In genomic region chr14:65320661-65321308, GRCh38 we compare ENCODE assay signal across 12 cellular contexts.
A peak's percentile ranks its signal among the peaks of the same experiment; 100 is the strongest.
DNase-seq lines count a peak whose midpoint lies in the region; ATAC-seq and TF ChIP-seq lines count a peak whose summit lies in the region.
"Had no signal": no experiment of that assay in that cellular context is flagged by ENCODE, and none has a peak within 500 bp of the region (broad histone marks: within the 10 kb centered on the region; RNA-seq: fewer than 3 reads in every experiment).

No MANE protein-coding gene starts in this region.

- CTCF ChIA-PET in activated CD8-positive, alpha-beta T cell treated with anti-CD3 and anti-CD28 coated beads, Interleukin-2, amount 10 ng/mL, durations not matched to agents 7 days and 5 days (lab: Charles Lee) = interaction anchor here (0.9 to 4.9 kb wide), 13 partner anchors 11 to 98 kb away, joined by 3 to 40 read pairs (median 4); no protein-coding TSS in a partner anchor

- peaks cover 0 to 5% (median 0%) of the 10 kb centered on the region in 3 donors for H3K9me3 ChIP-seq in gastroesophageal sphincter
- H3K9me3 ChIP-seq: mucosa of descending colon, thoracic aorta had no signal

- H3K36me3 ChIP-seq in gastroesophageal sphincter = no peaks in the 10 kb centered on the region
- H3K36me3 ChIP-seq: thoracic aorta had no signal

- no peak overlapping the region for H3K27ac ChIP-seq in gastroesophageal sphincter
- H3K27ac ChIP-seq: thoracic aorta had no signal

- no peaks in the 10 kb centered on the region for H3K36me3 Mint-ChIP-seq in natural killer cell treated with Interleukin-12 subunit alpha and Interleukin-12 subunit beta and Interleukin-15 and Interleukin-18, amount 100 ng/mL, for 72 hours
- no peaks in the 10 kb centered on the region for H3K36me3 Mint-ChIP-seq in natural killer cell
- peaks cover 24% of the 10 kb centered on the region for H3K36me3 Mint-ChIP-seq in activated CD8-positive, alpha-beta T cell treated with anti-CD3 and anti-CD28 coated beads, Interleukin-2, amount 10 ng/mL, durations not matched to agents 7 days and 5 days (ENCODE audit: low read depth)

- peaks cover 0 to 4% of the 10 kb centered on the region in 2 donors for H3K27me3 Mint-ChIP-seq in natural killer cell treated with Interleukin-12 subunit alpha and Interleukin-12 subunit beta and Interleukin-15 and Interleukin-18, amount 100 ng/mL, for 72 hours
- H3K27me3 Mint-ChIP-seq in natural killer cell (ENCODE audit: low read depth in 2 of 2) = no peaks in the 10 kb centered on the region
- H3K27me3 Mint-ChIP-seq in activated CD8-positive, alpha-beta T cell treated with anti-CD3 and anti-CD28 coated beads, Interleukin-2, amount 10 ng/mL, durations not matched to agents 7 days and 5 days (ENCODE audit: low read depth) = no peaks in the 10 kb centered on the region

- intact Hi-C loops in natural killer cell (cut with micrococcal nuclease) = no loop called here

- TF ChIP-seq CTCF in natural killer cell (IDR thresholded peaks at IDR 0.05) (no peak), gastroesophageal sphincter (IDR thresholded peaks at IDR 0.05) (no peak)

- peaks cover 3 to 11% of the 10 kb centered on the region in 2 donors for H3K4me1 Mint-ChIP-seq in natural killer cell treated with Interleukin-12 subunit alpha and Interleukin-12 subunit beta and Interleukin-15 and Interleukin-18, amount 100 ng/mL, for 72 hours (ENCODE audit: low read depth in 2 of 2)
- peaks cover 0 to 5% of the 10 kb centered on the region in 2 donors for H3K4me1 Mint-ChIP-seq in natural killer cell
- peaks cover 74% of the 10 kb centered on the region for H3K4me1 Mint-ChIP-seq in activated CD8-positive, alpha-beta T cell treated with anti-CD3 and anti-CD28 coated beads, Interleukin-2, amount 10 ng/mL, durations not matched to agents 7 days and 5 days (ENCODE audit: low read depth)

- H3K4me3 ChIP-seq in gastroesophageal sphincter = no peak overlapping the region
- H3K4me3 ChIP-seq: mucosa of descending colon, thoracic aorta had no signal

- POLR2A ChIA-PET in activated CD8-positive, alpha-beta T cell treated with anti-CD3 and anti-CD28 coated beads, Interleukin-2, amount 10 ng/mL, durations not matched to agents 7 days and 5 days (lab: Charles Lee) = interaction anchor here (1.2 to 4.6 kb wide), 4 partner anchors 16 to 34 kb away, joined by 3 to 23 read pairs (median 14); no protein-coding TSS in a partner anchor

- peak overlapping the region; percentile 21 for H3K4me3 Mint-ChIP-seq in natural killer cell treated with Interleukin-12 subunit alpha and Interleukin-12 subunit beta and Interleukin-15 and Interleukin-18, amount 100 ng/mL, for 72 hours
- no peak overlapping the region for H3K4me3 Mint-ChIP-seq in natural killer cell
- H3K4me3 Mint-ChIP-seq in activated CD8-positive, alpha-beta T cell treated with anti-CD3 and anti-CD28 coated beads, Interleukin-2, amount 10 ng/mL, durations not matched to agents 7 days and 5 days = no peak overlapping the region

- H3K9me3 Mint-ChIP-seq in natural killer cell treated with Interleukin-12 subunit alpha and Interleukin-12 subunit beta and Interleukin-15 and Interleukin-18, amount 100 ng/mL, for 72 hours = no peaks in the 10 kb centered on the region
- no peaks in the 10 kb centered on the region for H3K9me3 Mint-ChIP-seq in natural killer cell
- H3K9me3 Mint-ChIP-seq in activated CD8-positive, alpha-beta T cell treated with anti-CD3 and anti-CD28 coated beads, Interleukin-2, amount 10 ng/mL, durations not matched to agents 7 days and 5 days (ENCODE audit: insufficient read depth) = peaks cover 8% of the 10 kb centered on the region

- H3K4me1 ChIP-seq in gastroesophageal sphincter = no peaks in the 10 kb centered on the region

- DNase-seq in natural killer cell treated with Interleukin-12 subunit alpha and Interleukin-12 subunit beta and Interleukin-15 and Interleukin-18, amount 100 ng/mL, for 72 hours (ENCODE audit: low spot score) = no peak
- DNase-seq in natural killer cell (no peak), NCI-H345 (lab: John Stamatoyannopoulos, UW) (no peak), GM03348 (ENCODE audit: low spot score) (no peak), kidney glomerular epithelial cell (lab: John Stamatoyannopoulos, UW) (no peak)
- no peak for DNase-seq in activated CD8-positive, alpha-beta T cell treated with anti-CD3 and anti-CD28 coated beads, Interleukin-2, amount 10 ng/mL, durations not matched to agents 7 days and 5 days
- DNase-seq: activated effector memory CD4-positive, alpha-beta T cell treated with Interleukin-2 at 50 U/mL for 16 hours; KG1; mucosa of descending colon had no signal

- TF ChIP-seq EP300 in gastroesophageal sphincter (IDR thresholded peaks at IDR 0.05) = no peak

- no peak for ATAC-seq in natural killer cell treated with Interleukin-12 subunit alpha and Interleukin-12 subunit beta and Interleukin-15 and Interleukin-18, amount 100 ng/mL, for 72 hours
- ATAC-seq in natural killer cell = no peak
- ATAC-seq in HG03045 (IDR thresholded peaks at IDR 0.05; ENCODE audit: unreplicated experiment) = peak; percentile 15
- peak; percentile 21 for ATAC-seq in activated CD8-positive, alpha-beta T cell treated with anti-CD3 and anti-CD28 coated beads, Interleukin-2, amount 10 ng/mL, durations not matched to agents 7 days and 5 days
- ATAC-seq in gastroesophageal sphincter = no peak

- H3K27ac Mint-ChIP-seq in natural killer cell treated with Interleukin-12 subunit alpha and Interleukin-12 subunit beta and Interleukin-15 and Interleukin-18, amount 100 ng/mL, for 72 hours = peak overlapping the region; percentile 33 to 69
- H3K27ac Mint-ChIP-seq in natural killer cell = no peak overlapping the region
- peak overlapping the region; percentile 87 for H3K27ac Mint-ChIP-seq in activated CD8-positive, alpha-beta T cell treated with anti-CD3 and anti-CD28 coated beads, Interleukin-2, amount 10 ng/mL, durations not matched to agents 7 days and 5 days

- TF ChIP-seq POLR2A in gastroesophageal sphincter (IDR thresholded peaks at IDR 0.05) = no peak

- no peaks in the 10 kb centered on the region for H3K27me3 ChIP-seq in gastroesophageal sphincter

- 78% methylated on average over 2 of the region's 2 CpGs; no CpG with 5 or more reads in 1 of the 2 donors for WGBS in gastroesophageal sphincter (ENCODE audit: low coverage in 1 of 2), 2 donors

Comparison
In these comparisons a context has a peak if more than half of its experiments do, and no peak if none do; other contexts are left out.
1. H3K27ac Mint-ChIP-seq: peak in natural killer cell treated with Interleukin-12 subunit alpha and Interleukin-12 subunit beta and Interleukin-15 and Interleukin-18, amount 100 ng/mL, for 72 hours (2 of 2) and activated CD8-positive, alpha-beta T cell treated with anti-CD3 and anti-CD28 coated beads, Interleukin-2, amount 10 ng/mL, durations not matched to agents 7 days and 5 days (single experiment); none in natural killer cell (0 of 2).
2. ATAC-seq: peak in HG03045 (single experiment) and activated CD8-positive, alpha-beta T cell treated with anti-CD3 and anti-CD28 coated beads, Interleukin-2, amount 10 ng/mL, durations not matched to agents 7 days and 5 days (single experiment); none in natural killer cell treated with Interleukin-12 subunit alpha and Interleukin-12 subunit beta and Interleukin-15 and Interleukin-18, amount 100 ng/mL, for 72 hours (0 of 2), natural killer cell (0 of 3) and gastroesophageal sphincter (single experiment).